In the genomic region with DNA sequence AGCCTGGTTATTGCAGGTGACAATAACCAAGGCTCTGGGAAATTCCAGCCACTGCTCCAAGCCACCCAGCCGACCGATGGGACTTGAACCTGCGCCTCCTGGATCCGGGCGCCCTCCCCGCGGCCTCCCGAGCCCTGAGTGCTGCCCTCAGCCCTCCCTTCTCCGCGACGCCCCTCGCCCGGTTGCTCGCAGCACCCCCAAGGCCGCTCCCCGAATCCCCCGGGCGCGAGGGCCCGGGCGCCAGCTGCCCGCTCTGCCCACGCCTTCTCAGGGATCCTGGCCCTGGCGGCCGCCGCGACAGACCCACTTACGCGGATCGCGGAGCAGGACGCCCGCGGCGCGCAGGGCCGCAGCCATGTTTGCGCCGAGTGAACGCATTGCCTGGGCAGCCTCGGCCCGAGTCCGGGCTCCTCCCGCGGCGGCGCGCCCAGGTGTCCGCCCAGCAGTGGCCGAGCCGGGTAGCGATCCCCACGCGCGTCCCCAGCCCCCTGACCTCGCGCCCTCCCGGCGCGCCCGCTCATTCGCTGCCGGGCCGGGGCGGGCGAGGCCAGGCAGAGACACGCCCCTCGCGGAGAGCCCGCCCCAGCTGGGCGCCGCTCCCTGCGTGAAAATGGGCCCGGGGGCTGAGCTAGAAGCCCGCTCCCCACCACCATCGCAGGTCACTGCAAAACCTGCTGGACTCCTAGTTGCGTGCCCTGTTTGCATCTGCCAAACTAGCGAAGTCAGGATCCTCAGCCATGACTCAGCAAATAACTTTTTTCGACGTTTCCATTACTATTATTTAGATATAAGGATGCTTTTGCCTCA, we compare ENCODE assay signal across 8 cellular contexts. TPM values are rescaled to one million over a fixed set of nuclear protein-coding genes. Genes with fewer than 3 reads are reported as not detected.
A peak's percentile ranks its signal among the peaks of the same experiment; 100 is the strongest.
DNase-seq lines count a peak whose midpoint lies in the region; ATAC-seq lines count a peak whose summit lies in the region.

TSS of gene FECH (minus strand) at position 460 of the 807 bp plus-strand sequence. CDS start at position 378, 82 bp downstream.

- no peaks in the 10 kb centered on the region for H3K27me3 ChIP-seq in endocrine pancreas (ENCODE audit: control insufficient read depth, insufficient read depth, low read length)

- peaks cover 6% of the 10 kb centered on the region for H3K4me1 ChIP-seq in endocrine pancreas (ENCODE audit: control insufficient read depth, insufficient read depth, low read length)

- no peaks in the 10 kb centered on the region for H3K9me3 ChIP-seq in endocrine pancreas (ENCODE audit: control insufficient read depth, low read length)

- DNase-seq in AML-193 (lab: John Stamatoyannopoulos, UW) (peak; percentile 67 to 75), NOMO-1 (lab: John Stamatoyannopoulos, UW; ENCODE audit: unreplicated experiment in 2 of 2) (peak; percentile 66 to 73), mesenteric fat pad (ENCODE audit: low spot score) (peak; percentile 95)
- DNase-seq in activated CD8-positive, alpha-beta memory T cell treated with anti-CD3 and anti-CD28 coated beads for 48 hours (ENCODE audit: low read depth in 2 of 3, low spot score in 2 of 3) = peak; percentile 27 to 44 (median 42)
- peak; percentile 29 for DNase-seq in stimulated activated CD8-positive, alpha-beta memory T cell treated with anti-CD3 and anti-CD28 coated beads, Interleukin-15, amount 100 ng/mL, for 24 hours (ENCODE audit: low read depth)

- peak within 1 kb of the TSS; percentile 86 for H3K9ac ChIP-seq in endocrine pancreas (ENCODE audit: control insufficient read depth, insufficient read depth, low read length)

- peaks cover 4% of the 10 kb centered on the region for H3K36me3 ChIP-seq in endocrine pancreas (ENCODE audit: control insufficient read depth, insufficient read depth, low read length)

- peak within 1 kb of the TSS; percentile 79 for H3K4me3 ChIP-seq in endocrine pancreas (ENCODE audit: control insufficient read depth, insufficient read depth, low read length)

- ATAC-seq in GM19023 (IDR thresholded peaks at IDR 0.05; ENCODE audit: unreplicated experiment) (peak; percentile 97), HG03196 (IDR thresholded peaks at IDR 0.05; ENCODE audit: unreplicated experiment) (peak; percentile 86)

RNA-seq across cellular contexts. Expression of gene FECH, which starts in this region (rescaled TPM):
- total RNA-seq in mesenteric fat pad = 19.9 TPM

Comparison
In these comparisons a context has a peak if more than half of its experiments do, and no peak if none do; other contexts are left out.
1. Peak in every context shown above with its lines: DNase-seq, ATAC-seq and H3K4me3 ChIP-seq.
2. DNase-seq: peak in every context shown above with its lines; median percentile 95 in mesenteric fat pad; 71 in AML-193; 70 in NOMO-1; 42 in activated CD8-positive, alpha-beta memory T cell treated with anti-CD3 and anti-CD28 coated beads for 48 hours; 29 in stimulated activated CD8-positive, alpha-beta memory T cell treated with anti-CD3 and anti-CD28 coated beads, Interleukin-15, amount 100 ng/mL, for 24 hours.